31 cellular contexts compared by ENCODE assay signal in the genomic region with DNA sequence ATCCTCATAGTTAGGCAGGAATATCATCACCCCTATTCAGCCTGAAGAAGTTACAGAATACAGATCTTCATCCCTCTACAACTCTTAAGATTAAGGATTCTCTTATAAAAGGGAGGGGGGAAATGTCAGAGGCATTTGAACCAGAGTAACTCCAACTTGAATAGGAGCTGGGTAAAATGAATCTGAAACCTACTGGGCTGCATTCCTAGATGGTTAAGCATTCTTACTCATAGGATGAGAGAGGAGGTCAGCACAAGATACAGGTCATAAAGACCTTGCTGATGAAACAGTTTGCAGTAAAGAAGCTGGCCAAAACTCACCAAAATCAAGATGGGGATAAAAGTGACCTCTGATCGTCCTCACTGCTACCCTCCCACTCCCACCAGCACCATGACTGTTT. TPM values are rescaled to one million over a fixed set of nuclear protein-coding genes. Genes with fewer than 3 reads are reported as not detected.
DNase-seq lines count a peak whose midpoint lies in the region; ATAC-seq and TF ChIP-seq lines count a peak whose summit lies in the region.
"Had no signal": no experiment of that assay in that cellular context is flagged by ENCODE, and none has a peak within 500 bp of the region (broad histone marks: within the 10 kb centered on the region; RNA-seq: fewer than 3 reads in every experiment).

No MANE protein-coding gene starts in this region.

- H2AFZ ChIP-seq in GM23338 (no peak overlapping the region), trophoblast cell (ENCODE audit: insufficient read depth, low read length, poor library complexity) (no peak overlapping the region)
- H2AFZ ChIP-seq: neural progenitor cell, parathyroid adenoma had no signal

- no peak overlapping the region for H3K27ac ChIP-seq in GM23338 (ENCODE audit: low read depth)
- H3K27ac ChIP-seq in epithelial cell of prostate: peak overlapping the region; percentile 70
- peak overlapping the region; percentile 56 for H3K27ac ChIP-seq in trophoblast cell (ENCODE audit: low read depth, low read length)
- H3K27ac ChIP-seq in tibial nerve: no peak overlapping the region
- H3K27ac ChIP-seq: body of pancreas, neural progenitor cell, parathyroid adenoma had no signal

- H3K79me2 ChIP-seq in GM23338 (replicated peaks; ENCODE audit: insufficient read depth): no peaks in the 10 kb centered on the region
- no peaks in the 10 kb centered on the region for H3K79me2 ChIP-seq in trophoblast cell (ENCODE audit: control insufficient read depth, insufficient read depth, low read length, poor library complexity)
- H3K79me2 ChIP-seq: parathyroid adenoma had no signal

- peak overlapping the region; percentile 56 for H3K18ac ChIP-seq in trophoblast cell (ENCODE audit: low read length)

- no peak overlapping the region for H3K23ac ChIP-seq in trophoblast cell (ENCODE audit: low read length)

- H3K4ac ChIP-seq in trophoblast cell (ENCODE audit: low read depth, low read length): peak overlapping the region; percentile 33

- H3K4me3 ChIP-seq in GM23338 (no peak overlapping the region), trophoblast cell (ENCODE audit: low read depth, low read length) (no peak overlapping the region), tibial nerve (no peak overlapping the region)
- H3K4me3 ChIP-seq: body of pancreas, neural progenitor cell had no signal

- H3K27me3 Mint-ChIP-seq in GM23338 (ENCODE audit: insufficient read depth, low read depth, poor library complexity): peaks cover 2% of the 10 kb centered on the region
- H3K27me3 Mint-ChIP-seq: stimulated activated memory B cell treated with anti-CD40 and anti-IgM and Interleukin-4, amounts not matched to agents 10 μg/mL and 1 μg/mL and 100 μg/mL, for 72 hours had no signal

- no peak overlapping the region for H2AK5ac ChIP-seq in trophoblast cell (ENCODE audit: low read length)

- no peak for ATAC-seq in GM23338
- no peak for ATAC-seq in GM19467 (IDR thresholded peaks at IDR 0.05; ENCODE audit: unreplicated experiment)
- ATAC-seq in GM21529 (IDR thresholded peaks at IDR 0.05; ENCODE audit: unreplicated experiment): no peak
- ATAC-seq: body of pancreas; left colon; right cardiac atrium; stimulated activated memory B cell treated with anti-CD40 and anti-IgM and Interleukin-4, amounts not matched to agents 10 μg/mL and 1 μg/mL and 100 μg/mL, for 72 hours had no signal

- no CpG with 5 or more reads among the region's 1 CpG for WGBS in trophoblast cell (ENCODE audit: extremely low coverage, insufficient coverage, insufficient read length)
- WGBS in tibial nerve, 2 donors: 81 to 83% methylated on average over 1 of the region's 1 CpG

- H3K9me3 ChIP-seq in trophoblast cell (ENCODE audit: insufficient read depth, low read depth, low read length) (no peaks in the 10 kb centered on the region), tibial nerve (no peaks in the 10 kb centered on the region)
- H3K9me3 ChIP-seq: body of pancreas, SK-N-SH had no signal

- TF ChIP-seq CTCF in GM23338 (conservative IDR thresholded peaks at IDR 0.05; ENCODE audit: low read depth in 2 of 2): no peak
- no peak for TF ChIP-seq CTCF in tibial nerve (IDR thresholded peaks at IDR 0.05)

- peak overlapping the region; percentile 50 for H2BK12ac ChIP-seq in trophoblast cell (ENCODE audit: low read length)

- H2BK5ac ChIP-seq in trophoblast cell (ENCODE audit: low read depth, low read length, poor library complexity): peak overlapping the region; percentile 57

- TF ChIP-seq POLR2A in tibial nerve (IDR thresholded peaks at IDR 0.05): no peak

- H3F3A ChIP-seq in GM23338 (replicated peaks; ENCODE audit: low read depth): no peaks in the 10 kb centered on the region

- TF ChIP-seq EP300 in tibial nerve (IDR thresholded peaks at IDR 0.05): no peak

- intact Hi-C loops in cardiac septum (cut with DNase I): no loop called here

- H3K9me2 ChIP-seq in GM23338 (ENCODE audit: insufficient read depth): no peaks in the 10 kb centered on the region
- H3K9me2 ChIP-seq: SK-N-SH had no signal

- H4K20me1 ChIP-seq in GM23338 (replicated peaks; ENCODE audit: insufficient read depth): no peaks in the 10 kb centered on the region

- H3K36me3 Mint-ChIP-seq in GM23338 (ENCODE audit: low read depth): peaks cover 23% of the 10 kb centered on the region; the same call in 2 of the 3 replicates
- H3K36me3 Mint-ChIP-seq: activated naive CD8-positive, alpha-beta T cell treated with anti-CD3 and anti-CD28 coated beads for 36 hours; IgD-negative memory B cell; stimulated activated memory B cell treated with anti-CD40 and anti-IgM and Interleukin-4, amounts not matched to agents 10 μg/mL and 1 μg/mL and 100 μg/mL, for 72 hours had no signal

- no peak overlapping the region for H3K4me3 Mint-ChIP-seq in GM23338
- H3K4me3 Mint-ChIP-seq: activated naive CD8-positive, alpha-beta T cell treated with anti-CD3 and anti-CD28 coated beads for 36 hours; IgD-negative memory B cell; neural progenitor cell; stimulated activated memory B cell treated with anti-CD40 and anti-IgM and Interleukin-4, amounts not matched to agents 10 μg/mL and 1 μg/mL and 100 μg/mL, for 72 hours had no signal

- H3K36me3 ChIP-seq in GM23338 (ENCODE audit: insufficient read depth) (no peaks in the 10 kb centered on the region), trophoblast cell (ENCODE audit: control insufficient read depth in 1 of 2, insufficient read depth in 2 of 2, low read length in 2 of 2) (peaks cover 3 to 4% of the 10 kb centered on the region in 2 experiments), tibial nerve (no peaks in the 10 kb centered on the region)
- H3K36me3 ChIP-seq: neural progenitor cell had no signal

- H3K27me3 ChIP-seq in GM23338 (ENCODE audit: insufficient read depth): no peaks in the 10 kb centered on the region
- H3K27me3 ChIP-seq in trophoblast cell (ENCODE audit: insufficient read depth, low read length): no peaks in the 10 kb centered on the region
- H3K27me3 ChIP-seq in tibial nerve: no peaks in the 10 kb centered on the region
- H3K27me3 ChIP-seq: body of pancreas, neural progenitor cell had no signal

- no peak overlapping the region for H4K12ac ChIP-seq in trophoblast cell (ENCODE audit: low read depth, low read length)

- H3K4me1 ChIP-seq in GM23338 (ENCODE audit: insufficient read depth): 0 out of 2 replicates have a peak, but pooled peaks cover 6% of the 10 kb centered on the region
- peaks cover 3 to 7% of the 10 kb centered on the region in 2 experiments for H3K4me1 ChIP-seq in trophoblast cell (ENCODE audit: control insufficient read depth in 1 of 2, insufficient read depth in 2 of 2, low read length in 2 of 2)
- H3K4me1 ChIP-seq in tibial nerve: no peaks in the 10 kb centered on the region
- H3K4me1 ChIP-seq: neural progenitor cell, parathyroid adenoma had no signal

- peaks cover 12% of the 10 kb centered on the region for H3K4me1 Mint-ChIP-seq in GM23338
- H3K4me1 Mint-ChIP-seq: activated naive CD8-positive, alpha-beta T cell treated with anti-CD3 and anti-CD28 coated beads for 36 hours; IgD-negative memory B cell; stimulated activated memory B cell treated with anti-CD40 and anti-IgM and Interleukin-4, amounts not matched to agents 10 μg/mL and 1 μg/mL and 100 μg/mL, for 72 hours had no signal

- no peak overlapping the region for H3K9ac ChIP-seq in trophoblast cell (ENCODE audit: low read length)
- H3K9ac ChIP-seq: neural progenitor cell, parathyroid adenoma, SK-N-SH had no signal

- peak overlapping the region; percentile 69 for H4K8ac ChIP-seq in trophoblast cell (ENCODE audit: low read depth, low read length)

- H3K9me3 Mint-ChIP-seq in GM23338: peaks cover 11% of the 10 kb centered on the region; the same call in 2 of the 3 replicates
- H3K9me3 Mint-ChIP-seq: activated naive CD8-positive, alpha-beta T cell treated with anti-CD3 and anti-CD28 coated beads for 36 hours; IgD-negative memory B cell; stimulated activated memory B cell treated with anti-CD40 and anti-IgM and Interleukin-4, amounts not matched to agents 10 μg/mL and 1 μg/mL and 100 μg/mL, for 72 hours had no signal

- H3K14ac ChIP-seq in trophoblast cell (ENCODE audit: low read length): no peak overlapping the region

- peak overlapping the region; percentile 75 for H3K27ac Mint-ChIP-seq in GM23338
- H3K27ac Mint-ChIP-seq: activated naive CD8-positive, alpha-beta T cell treated with anti-CD3 and anti-CD28 coated beads for 36 hours; IgD-negative memory B cell; neural progenitor cell; stimulated activated memory B cell treated with anti-CD40 and anti-IgM and Interleukin-4, amounts not matched to agents 10 μg/mL and 1 μg/mL and 100 μg/mL, for 72 hours had no signal

- DNase-seq in GM23338 (ENCODE audit: low spot score): peak; percentile 21
- peak; percentile 43 for DNase-seq in RKO (ENCODE audit: low spot score)
- peak; percentile 43 for DNase-seq in epithelial cell of prostate (ENCODE audit: low read depth, low spot score)
- DNase-seq in trophoblast cell: peak; percentile 13 to 71
- no peak for DNase-seq in tibial nerve (ENCODE audit: low spot score in 2 of 2)
- no peak for DNase-seq in cardiac septum (ENCODE audit: low spot score)
- DNase-seq: activated CD4-positive, alpha-beta T cell treated with anti-CD3 and anti-CD28 coated beads for 4 hours; activated CD8-positive, alpha-beta memory T cell treated with anti-CD3 and anti-CD28 coated beads for 24 hours; activated effector memory CD4-positive, alpha-beta T cell treated with Interleukin-2 at 50 U/mL for 16 hours; activated naive CD8-positive, alpha-beta T cell treated with anti-CD3 and anti-CD28 coated beads for 36 hours; body of pancreas; C1 segment of cervical spinal cord; COR-L47; foreskin melanocyte; left colon; NCI-H1105; NCI-H2029 treated with DMSO at 0.1 percent for 48 hours; NCI-H345; NCI-H774; right cardiac atrium; SK-N-SH; stimulated activated CD4-positive, alpha-beta T cell treated with anti-CD3 and anti-CD28 coated beads, Interleukin-12 subunit alpha, Interleukin-12 subunit beta, amount 100 ng/mL, for 4 hours; stimulated activated CD4-positive, alpha-beta T cell treated with anti-CD3 and anti-CD28 coated beads, Interleukin-4, amount 100 ng/mL, for 4 hours had no signal

- peak overlapping the region; percentile 28 for H4K91ac ChIP-seq in trophoblast cell (ENCODE audit: low read depth, low read length)

- peaks cover 5% of the 10 kb centered on the region for H3K79me1 ChIP-seq in trophoblast cell (ENCODE audit: low read length)

- 0 out of 2 replicates have a peak overlapping the region, but pooled peaks have one; percentile 24 for H3K4me2 ChIP-seq in GM23338
- peak overlapping the region; percentile 7 for H3K4me2 ChIP-seq in trophoblast cell (ENCODE audit: low read length)
- H3K4me2 ChIP-seq: neural progenitor cell, SK-N-SH had no signal

- peak overlapping the region; percentile 79 for H2BK120ac ChIP-seq in trophoblast cell (ENCODE audit: insufficient read depth, low read length, poor library complexity)

TF ChIP-seq in GM23338, 12 proteins besides CTCF, POLR2A, EP300 and RAD21 (continues in another document):
- TF ChIP-seq JUNB (IDR thresholded peaks at IDR 0.05; ENCODE audit: unreplicated experiment) (no peak), EZH2 (IDR thresholded peaks at IDR 0.05; ENCODE audit: low read depth, unreplicated experiment) (no peak)

RNA-seq across cellular contexts. Expression of gene FREM1, which starts 14.4 kb away (rescaled TPM):
- 3.1 and 4.8 TPM in 2 replicates for total RNA-seq in GM23338 (2014; rRNA removed; shearing (Covaris generic))
- polyA plus RNA-seq in GM23338 (2016; fragmentation: Nextera tagmentation; extraction: Ambion mirVana): 0.78 and 0.94 TPM in 2 replicates
- 16.5 and 20.5 TPM in 2 replicates for polyA plus RNA-seq in trophoblast cell (2013)
- total RNA-seq in tibial nerve (1 to 10 TPM; 3.3 to 7.1 (median 5.2) TPM), cardiac septum (2.4 TPM)
- total RNA-seq: activated naive CD8-positive, alpha-beta T cell treated with anti-CD3 and anti-CD28 coated beads for 36 hours; T-helper 2 cell treated with Interferon-gamma antibody and Interleukin-4, amounts not matched to agents 100 ng/mL and 5 ng/mL, for 36 hours had no signal
- polyA plus RNA-seq: AG04450, IgD-negative memory B cell had no signal

Comparison
In these comparisons a context has a peak if more than half of its experiments do, and no peak if none do; other contexts are left out.
1. DNase-seq: peak in GM23338 (single experiment), RKO (single experiment), epithelial cell of prostate (single experiment) and trophoblast cell (2 of 2); none in tibial nerve (0 of 2) and cardiac septum (single experiment).
2. H3K27ac ChIP-seq: peak in epithelial cell of prostate (single experiment) and trophoblast cell (single experiment); none in GM23338 (single experiment) and tibial nerve (0 of 4).